Comparison of ENCODE assay signal across 2 cellular contexts in the genomic region with DNA sequence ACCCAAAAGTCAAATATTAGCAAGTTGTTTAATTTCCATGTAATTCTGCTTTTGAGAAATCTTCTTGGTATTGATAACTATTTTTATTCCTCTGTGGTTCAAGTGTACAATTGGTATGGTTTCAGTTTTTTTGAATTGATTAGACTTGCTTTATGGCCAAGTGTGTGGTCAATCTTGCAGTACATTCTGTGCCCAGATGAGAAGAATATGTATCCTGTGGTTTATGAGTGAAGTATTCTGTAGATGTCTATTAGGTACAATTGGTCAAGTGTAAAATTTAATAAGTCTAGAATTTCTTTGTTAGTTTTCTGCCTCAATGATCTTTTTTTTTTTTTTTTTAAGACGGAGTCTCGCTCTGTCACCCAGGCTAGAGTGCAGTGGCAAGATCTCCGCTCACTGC.
TF ChIP-seq lines count a peak whose summit lies in the region.

No MANE protein-coding gene starts in this region.

TF ChIP-seq in GM12878, 131 proteins besides CTCF, POLR2A, EP300 and RAD21:
- no peak for TF ChIP-seq DPF2 (IDR thresholded peaks at IDR 0.05)
- TF ChIP-seq ZNF217 (IDR thresholded peaks at IDR 0.05), result no peak
- no peak for TF ChIP-seq CHD2 (IDR thresholded peaks at IDR 0.05; ENCODE audit: borderline replicate concordance, low read depth, low read length)
- TF ChIP-seq, protein P1, sequence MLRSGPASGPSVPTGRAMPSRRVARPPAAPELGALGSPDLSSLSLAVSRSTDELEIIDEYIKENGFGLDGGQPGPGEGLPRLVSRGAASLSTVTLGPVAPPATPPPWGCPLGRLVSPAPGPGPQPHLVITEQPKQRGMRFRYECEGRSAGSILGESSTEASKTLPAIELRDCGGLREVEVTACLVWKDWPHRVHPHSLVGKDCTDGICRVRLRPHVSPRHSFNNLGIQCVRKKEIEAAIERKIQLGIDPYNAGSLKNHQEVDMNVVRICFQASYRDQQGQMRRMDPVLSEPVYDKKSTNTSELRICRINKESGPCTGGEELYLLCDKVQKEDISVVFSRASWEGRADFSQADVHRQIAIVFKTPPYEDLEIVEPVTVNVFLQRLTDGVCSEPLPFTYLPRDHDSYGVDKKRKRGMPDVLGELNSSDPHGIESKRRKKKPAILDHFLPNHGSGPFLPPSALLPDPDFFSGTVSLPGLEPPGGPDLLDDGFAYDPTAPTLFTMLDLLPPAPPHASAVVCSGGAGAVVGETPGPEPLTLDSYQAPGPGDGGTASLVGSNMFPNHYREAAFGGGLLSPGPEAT (IDR thresholded peaks at IDR 0.05; ENCODE audit: low read depth), result no peak
- TF ChIP-seq NFIC (IDR thresholded peaks at IDR 0.05; ENCODE audit: low read depth, low read length), result no peak
- TF ChIP-seq ZBTB40 (IDR thresholded peaks at IDR 0.05; ENCODE audit: borderline replicate concordance), result no peak
- TF ChIP-seq JUNB (IDR thresholded peaks at IDR 0.05), result no peak
- TF ChIP-seq, protein P2, sequence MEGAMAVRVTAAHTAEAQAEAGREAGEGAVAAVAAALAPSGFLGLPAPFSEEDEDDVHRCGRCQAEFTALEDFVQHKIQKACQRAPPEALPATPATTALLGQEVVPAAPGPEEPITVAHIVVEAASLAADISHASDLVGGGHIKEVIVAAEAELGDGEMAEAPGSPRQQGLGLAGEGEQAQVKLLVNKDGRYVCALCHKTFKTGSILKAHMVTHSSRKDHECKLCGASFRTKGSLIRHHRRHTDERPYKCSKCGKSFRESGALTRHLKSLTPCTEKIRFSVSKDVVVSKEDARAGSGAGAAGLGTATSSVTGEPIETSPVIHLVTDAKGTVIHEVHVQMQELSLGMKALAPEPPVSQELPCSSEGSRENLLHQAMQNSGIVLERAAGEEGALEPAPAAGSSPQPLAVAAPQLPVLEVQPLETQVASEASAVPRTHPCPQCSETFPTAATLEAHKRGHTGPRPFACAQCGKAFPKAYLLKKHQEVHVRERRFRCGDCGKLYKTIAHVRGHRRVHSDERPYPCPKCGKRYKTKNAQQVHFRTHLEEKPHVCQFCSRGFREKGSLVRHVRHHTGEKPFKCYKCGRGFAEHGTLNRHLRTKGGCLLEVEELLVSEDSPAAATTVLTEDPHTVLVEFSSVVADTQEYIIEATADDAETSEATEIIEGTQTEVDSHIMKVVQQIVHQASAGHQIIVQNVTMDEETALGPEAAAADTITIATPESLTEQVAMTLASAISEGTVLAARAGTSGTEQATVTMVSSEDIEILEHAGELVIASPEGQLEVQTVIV (IDR thresholded peaks at IDR 0.05; ENCODE audit: borderline replicate concordance, partially characterized antibody), result no peak
- TF ChIP-seq ZNF274 (IDR thresholded peaks at IDR 0.05; ENCODE audit: insufficient read depth, insufficient read length), result no peak
- TF ChIP-seq POLR2AphosphoS2 (IDR thresholded peaks at IDR 0.05; ENCODE audit: low read depth, low read length), result no peak
- TF ChIP-seq SRF (IDR thresholded peaks at IDR 0.05; ENCODE audit: low read depth in 2 of 2, low read length in 2 of 2), result no peak
- no peak for TF ChIP-seq TCF12 (IDR thresholded peaks at IDR 0.05; ENCODE audit: low read depth, low read length)
- no peak for TF ChIP-seq MEF2A (IDR thresholded peaks at IDR 0.05; ENCODE audit: insufficient read depth, low read depth, low read length)
- TF ChIP-seq ATF3 (IDR thresholded peaks at IDR 0.05; ENCODE audit: borderline replicate concordance, extremely low read depth, low read depth, low read length), result no peak

TF ChIP-seq in HepG2, 621 proteins besides CTCF, POLR2A, EP300 and RAD21:
- TF ChIP-seq AGO1 (IDR thresholded peaks at IDR 0.05; ENCODE audit: low read depth, low read length, poor library complexity, severe bottlenecking), result no peak
- TF ChIP-seq PHF20 (CRISPR knock-in tag; IDR thresholded peaks at IDR 0.05), result no peak
- no peak for TF ChIP-seq SNAI1 (CRISPR knock-in tag; IDR thresholded peaks at IDR 0.05; ENCODE audit: borderline replicate concordance)
- TF ChIP-seq NR2F1 (CRISPR knock-in tag; IDR thresholded peaks at IDR 0.05), result no peak
- TF ChIP-seq RNF2 (conservative IDR thresholded peaks at IDR 0.05; ENCODE audit: low read depth), result no peak
